ENCODE assay signal across 9 cellular contexts in genomic region chr15:22494466-22495113, GRCh38. TPM values are rescaled to one million over a fixed set of nuclear protein-coding genes. Genes with fewer than 3 reads are reported as not detected.
DNase-seq lines count a peak whose midpoint lies in the region; ATAC-seq and TF ChIP-seq lines count a peak whose summit lies in the region.
"Not testable (repeated sequence)": the region's sequence is repeated elsewhere in the genome, so short reads cannot be mapped to it uniquely, and the experiment has no call there.
"Had no signal": no experiment of that assay in that cellular context is flagged by ENCODE, and none has a peak within 500 bp of the region (broad histone marks: within the 10 kb centered on the region; RNA-seq: fewer than 3 reads in every experiment).

No MANE protein-coding gene starts in this region.

- not testable (repeated sequence) for H3K27me3 Mint-ChIP-seq in activated naive CD4-positive, alpha-beta T cell treated with anti-CD3 and anti-CD28 coated beads for 36 hours (ENCODE audit: low read depth); endodermal cell (ENCODE audit: insufficient read depth)

- TF ChIP-seq CTCF in endodermal cell (conservative IDR thresholded peaks at IDR 0.05), result not testable (repeated sequence)

- H3K9ac ChIP-seq in HUES6 (ENCODE audit: low read length); endodermal cell (ENCODE audit: extremely low read depth, low read length, poor library complexity, severe bottlenecking): not testable (repeated sequence)

- ATAC-seq in left lobe of liver, result peak; percentile 61
- ATAC-seq in stimulated activated effector memory CD8-positive, alpha-beta T cell treated with anti-CD3 and anti-CD28 coated beads, Interleukin-12 subunit alpha, Interleukin-12 subunit beta, amount 100 ng/mL, for 72 hours, result peak; percentile 47

- not testable (repeated sequence) for H3K36me3 Mint-ChIP-seq in activated naive CD4-positive, alpha-beta T cell treated with anti-CD3 and anti-CD28 coated beads for 36 hours (ENCODE audit: low read depth); endodermal cell (ENCODE audit: low read depth); stimulated activated effector memory CD8-positive, alpha-beta T cell treated with anti-CD3 and anti-CD28 coated beads, Interleukin-12 subunit alpha, Interleukin-12 subunit beta, amount 100 ng/mL, for 72 hours

- intact Hi-C loops in activated naive CD4-positive, alpha-beta T cell treated with anti-CD3 and anti-CD28 coated beads for 36 hours (cut with micrococcal nuclease); posterior cingulate gyrus (cut with DNase I): not testable (repeated sequence)

- H3K27me3 ChIP-seq in HUES6 (ENCODE audit: control insufficient read depth, insufficient read depth, low read length); endodermal cell (ENCODE audit: control insufficient read depth, insufficient read depth, low read length, poor library complexity, severe bottlenecking): not testable (repeated sequence)

- H3K4me1 ChIP-seq in HUES6 (ENCODE audit: control insufficient read depth, insufficient read depth, low read length); endodermal cell (ENCODE audit: control insufficient read depth, insufficient read depth, low read length): not testable (repeated sequence)

- peak; percentile 65 for DNase-seq in CD1c-positive myeloid dendritic cell (ENCODE audit: extremely low spot score)
- DNase-seq in T-helper 9 cell, result peak; percentile 28
- peak; percentile 43 for DNase-seq in activated naive CD4-positive, alpha-beta T cell treated with anti-CD3 and anti-CD28 coated beads for 36 hours
- peak; percentile 68 for DNase-seq in endodermal cell
- DNase-seq in left lobe of liver (ENCODE audit: low spot score), result peak; percentile 65
- peak; percentile 29 to 96 (median 70) for DNase-seq in posterior cingulate gyrus
- peak; percentile 13 to 60 for DNase-seq in stimulated activated effector memory CD8-positive, alpha-beta T cell treated with anti-CD3 and anti-CD28 coated beads, Interleukin-12 subunit alpha, Interleukin-12 subunit beta, amount 100 ng/mL, for 72 hours (ENCODE audit: low spot score in 2 of 2)

- 9% methylated on average over 26 of the region's 88 CpGs; no CpG with 5 or more reads in 1 of the 2 experiments for WGBS in endodermal cell (ENCODE audit: insufficient coverage in 1 of 2, insufficient read length in 1 of 2), 2 experiments

- not testable (repeated sequence) for H3K4me1 Mint-ChIP-seq in activated naive CD4-positive, alpha-beta T cell treated with anti-CD3 and anti-CD28 coated beads for 36 hours (ENCODE audit: low read depth); endodermal cell; stimulated activated effector memory CD8-positive, alpha-beta T cell treated with anti-CD3 and anti-CD28 coated beads, Interleukin-12 subunit alpha, Interleukin-12 subunit beta, amount 100 ng/mL, for 72 hours

- H3K4me3 ChIP-seq in HUES6 (ENCODE audit: low read depth, low read length), result peak overlapping the region; percentile 56
- not testable (repeated sequence) for H3K4me3 ChIP-seq in endodermal cell (ENCODE audit: low read length)

- H3K36me3 ChIP-seq in HUES6 (ENCODE audit: control insufficient read depth, insufficient read depth, low read length); endodermal cell (ENCODE audit: control insufficient read depth, insufficient read depth, low read length): not testable (repeated sequence)

- H3K27ac ChIP-seq in HUES6 (ENCODE audit: low read depth, low read length); endodermal cell (ENCODE audit: low read depth, low read length): not testable (repeated sequence)

- not testable (repeated sequence) for H3K9me3 ChIP-seq in HUES6 (ENCODE audit: control insufficient read depth, insufficient read depth, low read depth, low read length); endodermal cell (ENCODE audit: control insufficient read depth, low read length)

- H3K9me3 Mint-ChIP-seq in activated naive CD4-positive, alpha-beta T cell treated with anti-CD3 and anti-CD28 coated beads for 36 hours; endodermal cell; stimulated activated effector memory CD8-positive, alpha-beta T cell treated with anti-CD3 and anti-CD28 coated beads, Interleukin-12 subunit alpha, Interleukin-12 subunit beta, amount 100 ng/mL, for 72 hours: not testable (repeated sequence)

- CTCF ChIA-PET in activated naive CD4-positive, alpha-beta T cell treated with anti-CD3 and anti-CD28 coated beads for 36 hours (lab: Charles Lee), result not testable (repeated sequence)

- peak overlapping the region; percentile 75 for H3K4me3 Mint-ChIP-seq in activated naive CD4-positive, alpha-beta T cell treated with anti-CD3 and anti-CD28 coated beads for 36 hours
- peak overlapping the region; percentile 30 for H3K4me3 Mint-ChIP-seq in endodermal cell
- peak overlapping the region; percentile 57 for H3K4me3 Mint-ChIP-seq in stimulated activated effector memory CD8-positive, alpha-beta T cell treated with anti-CD3 and anti-CD28 coated beads, Interleukin-12 subunit alpha, Interleukin-12 subunit beta, amount 100 ng/mL, for 72 hours

- not testable (repeated sequence) for H3K27ac Mint-ChIP-seq in activated naive CD4-positive, alpha-beta T cell treated with anti-CD3 and anti-CD28 coated beads for 36 hours; endodermal cell; stimulated activated effector memory CD8-positive, alpha-beta T cell treated with anti-CD3 and anti-CD28 coated beads, Interleukin-12 subunit alpha, Interleukin-12 subunit beta, amount 100 ng/mL, for 72 hours

RNA-seq across cellular contexts. Expression of gene GOLGA6L22, which starts 35.9 kb away (rescaled TPM):
- not detected for total RNA-seq in activated naive CD4-positive, alpha-beta T cell treated with anti-CD3 and anti-CD28 coated beads for 36 hours
- total RNA-seq in endodermal cell, result not detected
- not detected for polyA plus RNA-seq in endodermal cell (2013, experiment 1 of 2)
- polyA plus RNA-seq in endodermal cell (2013, experiment 2 of 2), result not detected
- total RNA-seq in left lobe of liver, result 0.05 TPM
- total RNA-seq: fibroblast of lung had no signal
- polyA plus RNA-seq: fibroblast of lung had no signal
